Comparison of ENCODE assay signal across 1 cellular context in the genomic region with DNA sequence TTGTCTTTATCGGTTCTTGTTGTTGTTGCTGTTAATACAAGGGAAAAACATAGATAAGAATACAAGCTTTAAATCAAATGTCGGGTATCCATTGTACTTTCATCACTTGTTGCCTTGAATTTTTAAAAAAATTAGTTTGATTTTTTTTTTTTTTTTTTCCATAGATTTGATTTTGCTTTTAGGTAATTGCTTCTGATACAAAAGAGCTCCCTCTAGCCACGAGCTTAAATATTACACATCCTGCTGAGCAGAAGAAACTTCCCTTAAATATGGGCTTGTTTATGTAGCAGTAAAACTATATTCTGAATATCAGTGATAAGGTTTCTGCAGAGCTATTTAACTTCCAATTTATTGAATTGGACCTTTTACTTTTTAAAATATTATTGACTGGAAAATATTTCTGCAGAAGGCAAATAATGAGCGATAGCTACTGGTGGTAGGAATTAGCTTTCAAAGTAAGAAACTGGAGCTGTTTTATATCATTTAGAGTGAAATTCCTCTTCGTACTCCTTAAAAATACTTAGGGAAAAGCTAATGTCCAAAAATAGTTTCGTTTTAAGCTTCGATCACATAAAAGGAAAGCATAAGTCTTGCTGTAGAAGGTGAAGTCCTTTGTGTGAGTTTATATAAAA.
TF ChIP-seq lines count a peak whose summit lies in the region.

No MANE protein-coding gene starts in this region.

TF ChIP-seq in GM23338, 12 proteins besides CTCF, POLR2A, EP300 and RAD21 (continued from another document):
- TF ChIP-seq, protein P1, sequence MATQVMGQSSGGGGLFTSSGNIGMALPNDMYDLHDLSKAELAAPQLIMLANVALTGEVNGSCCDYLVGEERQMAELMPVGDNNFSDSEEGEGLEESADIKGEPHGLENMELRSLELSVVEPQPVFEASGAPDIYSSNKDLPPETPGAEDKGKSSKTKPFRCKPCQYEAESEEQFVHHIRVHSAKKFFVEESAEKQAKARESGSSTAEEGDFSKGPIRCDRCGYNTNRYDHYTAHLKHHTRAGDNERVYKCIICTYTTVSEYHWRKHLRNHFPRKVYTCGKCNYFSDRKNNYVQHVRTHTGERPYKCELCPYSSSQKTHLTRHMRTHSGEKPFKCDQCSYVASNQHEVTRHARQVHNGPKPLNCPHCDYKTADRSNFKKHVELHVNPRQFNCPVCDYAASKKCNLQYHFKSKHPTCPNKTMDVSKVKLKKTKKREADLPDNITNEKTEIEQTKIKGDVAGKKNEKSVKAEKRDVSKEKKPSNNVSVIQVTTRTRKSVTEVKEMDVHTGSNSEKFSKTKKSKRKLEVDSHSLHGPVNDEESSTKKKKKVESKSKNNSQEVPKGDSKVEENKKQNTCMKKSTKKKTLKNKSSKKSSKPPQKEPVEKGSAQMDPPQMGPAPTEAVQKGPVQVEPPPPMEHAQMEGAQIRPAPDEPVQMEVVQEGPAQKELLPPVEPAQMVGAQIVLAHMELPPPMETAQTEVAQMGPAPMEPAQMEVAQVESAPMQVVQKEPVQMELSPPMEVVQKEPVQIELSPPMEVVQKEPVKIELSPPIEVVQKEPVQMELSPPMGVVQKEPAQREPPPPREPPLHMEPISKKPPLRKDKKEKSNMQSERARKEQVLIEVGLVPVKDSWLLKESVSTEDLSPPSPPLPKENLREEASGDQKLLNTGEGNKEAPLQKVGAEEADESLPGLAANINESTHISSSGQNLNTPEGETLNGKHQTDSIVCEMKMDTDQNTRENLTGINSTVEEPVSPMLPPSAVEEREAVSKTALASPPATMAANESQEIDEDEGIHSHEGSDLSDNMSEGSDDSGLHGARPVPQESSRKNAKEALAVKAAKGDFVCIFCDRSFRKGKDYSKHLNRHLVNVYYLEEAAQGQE (IDR thresholded peaks at IDR 0.05; ENCODE audit: unreplicated experiment), result no peak
- no peak for TF ChIP-seq EZH2phosphoT487 (IDR thresholded peaks at IDR 0.05; ENCODE audit: unreplicated experiment)
- no peak for TF ChIP-seq ZNF114 (CRISPR knock-in tag; IDR thresholded peaks at IDR 0.05)
- no peak for TF ChIP-seq JUNB (IDR thresholded peaks at IDR 0.05; ENCODE audit: unreplicated experiment)
- TF ChIP-seq CREB1 (CRISPR knock-in tag; IDR thresholded peaks at IDR 0.05; ENCODE audit: low read depth), result no peak
- TF ChIP-seq, protein P2, sequence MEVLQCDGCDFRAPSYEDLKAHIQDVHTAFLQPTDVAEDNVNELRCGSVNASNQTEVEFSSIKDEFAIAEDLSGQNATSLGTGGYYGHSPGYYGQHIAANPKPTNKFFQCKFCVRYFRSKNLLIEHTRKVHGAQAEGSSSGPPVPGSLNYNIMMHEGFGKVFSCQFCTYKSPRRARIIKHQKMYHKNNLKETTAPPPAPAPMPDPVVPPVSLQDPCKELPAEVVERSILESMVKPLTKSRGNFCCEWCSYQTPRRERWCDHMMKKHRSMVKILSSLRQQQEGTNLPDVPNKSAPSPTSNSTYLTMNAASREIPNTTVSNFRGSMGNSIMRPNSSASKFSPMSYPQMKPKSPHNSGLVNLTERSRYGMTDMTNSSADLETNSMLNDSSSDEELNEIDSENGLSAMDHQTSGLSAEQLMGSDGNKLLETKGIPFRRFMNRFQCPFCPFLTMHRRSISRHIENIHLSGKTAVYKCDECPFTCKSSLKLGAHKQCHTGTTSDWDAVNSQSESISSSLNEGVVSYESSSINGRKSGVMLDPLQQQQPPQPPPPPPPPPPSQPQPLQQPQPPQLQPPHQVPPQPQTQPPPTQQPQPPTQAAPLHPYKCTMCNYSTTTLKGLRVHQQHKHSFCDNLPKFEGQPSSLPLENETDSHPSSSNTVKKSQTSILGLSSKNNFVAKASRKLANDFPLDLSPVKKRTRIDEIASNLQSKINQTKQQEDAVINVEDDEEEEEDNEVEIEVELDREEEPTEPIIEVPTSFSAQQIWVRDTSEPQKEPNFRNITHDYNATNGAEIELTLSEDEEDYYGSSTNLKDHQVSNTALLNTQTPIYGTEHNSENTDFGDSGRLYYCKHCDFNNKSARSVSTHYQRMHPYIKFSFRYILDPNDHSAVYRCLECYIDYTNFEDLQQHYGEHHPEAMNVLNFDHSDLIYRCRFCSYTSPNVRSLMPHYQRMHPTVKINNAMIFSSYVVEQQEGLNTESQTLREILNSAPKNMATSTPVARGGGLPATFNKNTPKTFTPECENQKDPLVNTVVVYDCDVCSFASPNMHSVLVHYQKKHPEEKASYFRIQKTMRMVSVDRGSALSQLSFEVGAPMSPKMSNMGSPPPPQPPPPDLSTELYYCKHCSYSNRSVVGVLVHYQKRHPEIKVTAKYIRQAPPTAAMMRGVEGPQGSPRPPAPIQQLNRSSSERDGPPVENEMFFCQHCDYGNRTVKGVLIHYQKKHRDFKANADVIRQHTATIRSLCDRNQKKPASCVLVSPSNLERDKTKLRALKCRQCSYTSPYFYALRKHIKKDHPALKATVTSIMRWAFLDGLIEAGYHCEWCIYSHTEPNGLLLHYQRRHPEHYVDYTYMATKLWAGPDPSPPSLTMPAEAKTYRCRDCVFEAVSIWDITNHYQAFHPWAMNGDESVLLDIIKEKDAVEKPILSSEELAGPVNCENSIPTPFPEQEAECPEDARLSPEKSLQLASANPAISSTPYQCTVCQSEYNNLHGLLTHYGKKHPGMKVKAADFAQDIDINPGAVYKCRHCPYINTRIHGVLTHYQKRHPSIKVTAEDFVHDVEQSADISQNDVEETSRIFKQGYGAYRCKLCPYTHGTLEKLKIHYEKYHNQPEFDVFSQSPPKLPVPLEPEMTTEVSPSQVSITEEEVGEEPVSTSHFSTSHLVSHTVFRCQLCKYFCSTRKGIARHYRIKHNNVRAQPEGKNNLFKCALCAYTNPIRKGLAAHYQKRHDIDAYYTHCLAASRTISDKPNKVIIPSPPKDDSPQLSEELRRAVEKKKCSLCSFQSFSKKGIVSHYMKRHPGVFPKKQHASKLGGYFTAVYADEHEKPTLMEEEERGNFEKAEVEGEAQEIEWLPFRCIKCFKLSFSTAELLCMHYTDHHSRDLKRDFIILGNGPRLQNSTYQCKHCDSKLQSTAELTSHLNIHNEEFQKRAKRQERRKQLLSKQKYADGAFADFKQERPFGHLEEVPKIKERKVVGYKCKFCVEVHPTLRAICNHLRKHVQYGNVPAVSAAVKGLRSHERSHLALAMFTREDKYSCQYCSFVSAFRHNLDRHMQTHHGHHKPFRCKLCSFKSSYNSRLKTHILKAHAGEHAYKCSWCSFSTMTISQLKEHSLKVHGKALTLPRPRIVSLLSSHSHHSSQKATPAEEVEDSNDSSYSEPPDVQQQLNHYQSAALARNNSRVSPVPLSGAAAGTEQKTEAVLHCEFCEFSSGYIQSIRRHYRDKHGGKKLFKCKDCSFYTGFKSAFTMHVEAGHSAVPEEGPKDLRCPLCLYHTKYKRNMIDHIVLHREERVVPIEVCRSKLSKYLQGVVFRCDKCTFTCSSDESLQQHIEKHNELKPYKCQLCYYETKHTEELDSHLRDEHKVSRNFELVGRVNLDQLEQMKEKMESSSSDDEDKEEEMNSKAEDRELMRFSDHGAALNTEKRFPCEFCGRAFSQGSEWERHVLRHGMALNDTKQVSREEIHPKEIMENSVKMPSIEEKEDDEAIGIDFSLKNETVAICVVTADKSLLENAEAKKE (CRISPR knock-in tag; IDR thresholded peaks at IDR 0.05), result no peak
- no peak for TF ChIP-seq EZH2 (IDR thresholded peaks at IDR 0.05; ENCODE audit: low read depth, unreplicated experiment)
- no peak for TF ChIP-seq POLR2AphosphoS5 (IDR thresholded peaks at IDR 0.05; ENCODE audit: low read depth)
- TF ChIP-seq, protein P3, sequence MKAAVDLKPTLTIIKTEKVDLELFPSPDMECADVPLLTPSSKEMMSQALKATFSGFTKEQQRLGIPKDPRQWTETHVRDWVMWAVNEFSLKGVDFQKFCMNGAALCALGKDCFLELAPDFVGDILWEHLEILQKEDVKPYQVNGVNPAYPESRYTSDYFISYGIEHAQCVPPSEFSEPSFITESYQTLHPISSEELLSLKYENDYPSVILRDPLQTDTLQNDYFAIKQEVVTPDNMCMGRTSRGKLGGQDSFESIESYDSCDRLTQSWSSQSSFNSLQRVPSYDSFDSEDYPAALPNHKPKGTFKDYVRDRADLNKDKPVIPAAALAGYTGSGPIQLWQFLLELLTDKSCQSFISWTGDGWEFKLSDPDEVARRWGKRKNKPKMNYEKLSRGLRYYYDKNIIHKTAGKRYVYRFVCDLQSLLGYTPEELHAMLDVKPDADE (IDR thresholded peaks at IDR 0.05), result no peak
